17 cellular contexts compared by ENCODE assay signal in the genomic region with DNA sequence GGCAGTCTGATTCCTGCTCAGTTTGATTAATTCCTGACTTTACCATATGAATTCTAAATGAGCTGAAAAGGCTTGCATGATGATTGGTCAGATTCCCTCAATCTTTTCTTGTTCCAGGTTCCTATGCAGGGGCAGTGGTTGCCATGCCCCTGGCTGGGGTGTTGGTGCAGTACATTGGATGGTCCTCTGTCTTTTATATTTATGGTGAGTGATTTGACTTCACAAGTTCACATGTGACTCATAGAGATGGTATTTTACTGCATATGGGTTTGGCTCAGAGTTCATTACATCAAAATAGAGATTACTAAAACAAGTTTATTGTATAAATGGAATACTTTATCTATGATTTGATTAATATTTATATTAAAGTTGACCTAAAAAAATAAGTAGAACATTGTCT. TPM values are rescaled to one million over a fixed set of nuclear protein-coding genes. Genes with fewer than 3 reads are reported as not detected.
DNase-seq lines count a peak whose midpoint lies in the region; ATAC-seq, FAIRE-seq and TF ChIP-seq lines count a peak whose summit lies in the region.
"Had no signal": no experiment of that assay in that cellular context is flagged by ENCODE, and none has a peak within 500 bp of the region (broad histone marks: within the 10 kb centered on the region; RNA-seq: fewer than 3 reads in every experiment).

No MANE protein-coding gene starts in this region.

- no peaks in the 10 kb centered on the region for H3K4me1 Mint-ChIP-seq in T-helper 2 cell treated with Interferon-gamma antibody and Interleukin-4, amounts not matched to agents 5 μg/mL and 100 μg/mL, for 36 hours (ENCODE audit: low read depth)

- H3K27ac ChIP-seq in HepG2 (ENCODE audit: extremely low read length, insufficient read depth, low read length) (no peak overlapping the region), right lobe of liver (no peak overlapping the region)
- H3K27ac ChIP-seq: thyroid gland had no signal

- DNase-seq in HepG2 (ENCODE audit: low spot score) (no peak), right lobe of liver (no peak), astrocyte of the cerebellum (ENCODE audit: low read depth) (peak; percentile 2), glomerular visceral epithelial cell (ENCODE audit: extremely low spot score) (peak; percentile 3), dedifferentiated amniotic fluid mesenchymal stem cell (ENCODE audit: extremely low spot score) (no peak)
- DNase-seq in T-helper 2 cell treated with Interferon-gamma antibody and Interleukin-4, amounts not matched to agents 5 μg/mL and 100 μg/mL, for 36 hours (ENCODE audit: low spot score) = no peak
- DNase-seq: 8988T; activated CD8-positive, alpha-beta memory T cell treated with anti-CD3 and anti-CD28 coated beads for 24 hours; activated gamma-delta T cell treated with Interleukin-2 at 50 U/mL for 16 hours; DMS 273 treated with DMSO at 0.1 percent for 48 hours; NCI-H1105; NCI-H510A treated with DMSO at 0.1 percent for 48 hours; thyroid gland had no signal

- H2AFZ ChIP-seq in HepG2 (ENCODE audit: low read length) = no peak overlapping the region

- peaks cover 28% of the 10 kb centered on the region for H3K4me1 ChIP-seq in HepG2 (ENCODE audit: insufficient read depth, low read length)
- H3K4me1 ChIP-seq in right lobe of liver = no peaks in the 10 kb centered on the region
- H3K4me1 ChIP-seq: thyroid gland had no signal

- H3K36me3 ChIP-seq in HepG2 (replicated peaks in 1 of 2; ENCODE audit: control insufficient read depth in 1 of 2, insufficient read depth in 2 of 2, low read length in 2 of 2) (no peaks in the 10 kb centered on the region), right lobe of liver (no peaks in the 10 kb centered on the region)
- H3K36me3 ChIP-seq: thyroid gland had no signal

- H3K9me3 ChIP-seq in HepG2 (ENCODE audit: low read length) (no peaks in the 10 kb centered on the region), right lobe of liver (no peaks in the 10 kb centered on the region)
- H3K9me3 ChIP-seq: thyroid gland had no signal

- H3K27me3 ChIP-seq in HepG2 (ENCODE audit: control insufficient read depth in 1 of 2, insufficient read depth in 2 of 2, low read length in 2 of 2) (no peaks in the 10 kb centered on the region), right lobe of liver (no peaks in the 10 kb centered on the region)
- H3K27me3 ChIP-seq: thyroid gland had no signal

- no peaks in the 10 kb centered on the region for H3K79me2 ChIP-seq in HepG2 (ENCODE audit: insufficient read depth, low read length)

- H3K4me3 Mint-ChIP-seq in T-helper 2 cell treated with Interferon-gamma antibody and Interleukin-4, amounts not matched to agents 5 μg/mL and 100 μg/mL, for 36 hours = no peak overlapping the region

- POLR2A ChIA-PET in HepG2 (lab: Yijun Ruan, JAX) = no interaction called here

- no peak for TF ChIP-seq POLR2A in HepG2 (IDR thresholded peaks at IDR 0.05; ENCODE audit: insufficient read depth in 1 of 2, low read depth in 2 of 2, low read length in 2 of 2)
- TF ChIP-seq POLR2A in right lobe of liver (IDR thresholded peaks at IDR 0.05) = no peak

- H4K20me1 ChIP-seq in HepG2 (ENCODE audit: insufficient read depth, low read length) = no peaks in the 10 kb centered on the region

- CTCF ChIA-PET in HepG2 (lab: Yijun Ruan, JAX; ENCODE audit: low intra/inter-chr PET ratio, low total read pairs) = no interaction called here

- H3K27me3 Mint-ChIP-seq in T-helper 2 cell treated with Interferon-gamma antibody and Interleukin-4, amounts not matched to agents 5 μg/mL and 100 μg/mL, for 36 hours (ENCODE audit: low read depth) = no peaks in the 10 kb centered on the region

- H3K4me3 ChIP-seq in HepG2 (replicated peaks in 1 of 3; ENCODE audit: insufficient read depth in 1 of 3, low read depth in 2 of 3, low read length in 3 of 3) (no peak overlapping the region), right lobe of liver (no peak overlapping the region), astrocyte of the cerebellum (ENCODE audit: low read depth, low read length) (no peak overlapping the region)
- H3K4me3 ChIP-seq: GM12878, thyroid gland had no signal

- in situ Hi-C loops in HepG2 (cut with HindIII; ENCODE audit: extremely low pct_ligation_motif_present, low pct_unique_long_range_greater_than_20kb) = no loop called here
- in situ Hi-C loops in astrocyte of the cerebellum (cut with HindIII; ENCODE audit: low sequenced_read_pairs) = no loop called here

- intact Hi-C loops in HepG2 (cut with micrococcal nuclease; ENCODE audit: unreplicated experiment) = no loop called here
- intact Hi-C loops in right lobe of liver (cut with DNase I) = no loop called here

- no peak overlapping the region for H3K27ac Mint-ChIP-seq in T-helper 2 cell treated with Interferon-gamma antibody and Interleukin-4, amounts not matched to agents 5 μg/mL and 100 μg/mL, for 36 hours

- TF ChIP-seq EP300 in HepG2 (IDR thresholded peaks at IDR 0.05; ENCODE audit: low read depth in 2 of 2, low read length in 2 of 2) = no peak
- no peak for TF ChIP-seq EP300 in HepG2 (CRISPR knock-in tag; IDR thresholded peaks at IDR 0.05; ENCODE audit: borderline replicate concordance)

- no peak for ATAC-seq in HepG2
- ATAC-seq in right lobe of liver = no peak
- no peak for ATAC-seq in HG03457 (IDR thresholded peaks at IDR 0.05; ENCODE audit: unreplicated experiment)
- no peak for ATAC-seq in HG02870 (IDR thresholded peaks at IDR 0.05; ENCODE audit: unreplicated experiment)
- ATAC-seq: GM12878 had no signal

- H3K4me2 ChIP-seq in HepG2 (ENCODE audit: low read depth, low read length) = no peak overlapping the region

- FAIRE-seq in HepG2 (lab: Jason Lieb, UNC) = no peak
- FAIRE-seq: GM12878 had no signal

- no peaks in the 10 kb centered on the region for H3K9me3 Mint-ChIP-seq in T-helper 2 cell treated with Interferon-gamma antibody and Interleukin-4, amounts not matched to agents 5 μg/mL and 100 μg/mL, for 36 hours

- BruUV-seq in HepG2 (replicated peaks; lab: Mats Ljungman, UMichigan) = no TSS peak

- TF ChIP-seq CTCF in HepG2 (CRISPR knock-in tag; IDR thresholded peaks at IDR 0.05) = no peak
- TF ChIP-seq CTCF in right lobe of liver (IDR thresholded peaks at IDR 0.05) = no peak
- no peak for TF ChIP-seq CTCF in astrocyte of the cerebellum (IDR thresholded peaks at IDR 0.05; ENCODE audit: low read depth, low read length, missing control alignments)

- H3K36me3 Mint-ChIP-seq in T-helper 2 cell treated with Interferon-gamma antibody and Interleukin-4, amounts not matched to agents 5 μg/mL and 100 μg/mL, for 36 hours (ENCODE audit: low read depth) = no peaks in the 10 kb centered on the region

- no peak for TF ChIP-seq RAD21 in HepG2 (CRISPR knock-in tag; IDR thresholded peaks at IDR 0.05)

- no peak overlapping the region for H3K9ac ChIP-seq in HepG2 (ENCODE audit: insufficient read depth, low read depth, low read length)

TF ChIP-seq in HepG2, 621 proteins besides CTCF, POLR2A, EP300 and RAD21:
- TF ChIP-seq, protein P1, sequence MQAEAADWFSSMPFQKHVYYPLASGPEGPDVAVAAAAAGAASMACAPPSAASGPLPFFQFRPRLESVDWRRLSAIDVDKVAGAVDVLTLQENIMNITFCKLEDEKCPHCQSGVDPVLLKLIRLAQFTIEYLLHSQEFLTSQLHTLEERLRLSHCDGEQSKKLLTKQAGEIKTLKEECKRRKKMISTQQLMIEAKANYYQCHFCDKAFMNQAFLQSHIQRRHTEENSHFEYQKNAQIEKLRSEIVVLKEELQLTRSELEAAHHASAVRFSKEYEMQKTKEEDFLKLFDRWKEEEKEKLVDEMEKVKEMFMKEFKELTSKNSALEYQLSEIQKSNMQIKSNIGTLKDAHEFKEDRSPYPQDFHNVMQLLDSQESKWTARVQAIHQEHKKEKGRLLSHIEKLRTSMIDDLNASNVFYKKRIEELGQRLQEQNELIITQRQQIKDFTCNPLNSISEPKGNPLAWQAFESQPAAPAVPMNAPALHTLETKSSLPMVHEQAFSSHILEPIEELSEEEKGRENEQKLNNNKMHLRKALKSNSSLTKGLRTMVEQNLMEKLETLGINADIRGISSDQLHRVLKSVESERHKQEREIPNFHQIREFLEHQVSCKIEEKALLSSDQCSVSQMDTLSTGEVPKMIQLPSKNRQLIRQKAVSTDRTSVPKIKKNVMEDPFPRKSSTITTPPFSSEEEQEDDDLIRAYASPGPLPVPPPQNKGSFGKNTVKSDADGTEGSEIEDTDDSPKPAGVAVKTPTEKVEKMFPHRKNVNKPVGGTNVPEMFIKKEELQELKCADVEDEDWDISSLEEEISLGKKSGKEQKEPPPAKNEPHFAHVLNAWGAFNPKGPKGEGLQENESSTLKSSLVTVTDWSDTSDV (CRISPR knock-in tag; IDR thresholded peaks at IDR 0.05) = no peak
- TF ChIP-seq FOSL2 (CRISPR knock-in tag; IDR thresholded peaks at IDR 0.05) = peak; percentile 21; the same call in 1 of the 2 replicates

RNA-seq across cellular contexts. Expression of a gene that starts 44.8 kb away (rescaled TPM):
- total RNA-seq in HepG2 (2016; rRNA removed; fragmentation: Illumina TruSeq; extraction: Trizol) = 0.10 and 0.15 TPM in 2 replicates
- not detected in 2 replicates for total RNA-seq in HepG2 (2016; cell fraction: cytosol; rRNA removed; fragmentation: Illumina TruSeq; extraction: Trizol; ENCODE audit: low read depth)
- total RNA-seq in HepG2 (2016; cell fraction: insoluble cytoplasmic fraction; rRNA removed; fragmentation: Illumina TruSeq; extraction: Trizol) = 0.12 and 0.50 TPM in 2 replicates
- total RNA-seq in HepG2 (2016; cell fraction: membrane; rRNA removed; fragmentation: Illumina TruSeq; extraction: Trizol) = 0.03 and 0.10 TPM in 2 replicates
- 0.16 and 0.22 TPM in 2 replicates for total RNA-seq in HepG2 (2016; cell fraction: nucleus; rRNA removed; fragmentation: Illumina TruSeq; extraction: Trizol)
- polyA plus RNA-seq in HepG2 (2011; rRNA removed) = 0.07 TPM in 1 of 2 replicates, not detected in the other
- polyA plus RNA-seq in HepG2 (2011; cell fraction: cytosol; rRNA removed) = 0.04 TPM in 1 of 2 replicates, not detected in the other
- not detected in 2 replicates for polyA plus RNA-seq in HepG2 (2011; cell fraction: nucleus; rRNA removed)
- 0.05 and 0.21 TPM in 2 replicates for polyA plus RNA-seq in HepG2 (2012)
- polyA plus RNA-seq in HepG2 (2016; cell fraction: cytosol; fragmentation: Illumina TruSeq; extraction: Trizol; ENCODE audit: low read depth) = not detected in 2 replicates
- polyA plus RNA-seq in HepG2 (2016; cell fraction: insoluble cytoplasmic fraction; fragmentation: Illumina TruSeq; extraction: Trizol; ENCODE audit: low read depth) = 0.13 and 0.17 TPM in 2 replicates
- 0.03 and 0.06 TPM in 2 replicates for polyA plus RNA-seq in HepG2 (2016; cell fraction: membrane; fragmentation: Illumina TruSeq; extraction: Trizol; ENCODE audit: low read depth)
- 0.11 and 0.19 TPM in 2 replicates for polyA plus RNA-seq in HepG2 (2016; cell fraction: nucleus; fragmentation: Illumina TruSeq; extraction: Trizol; ENCODE audit: insufficient read depth, low read depth)
- not detected in 2 replicates for polyA minus RNA-seq in HepG2 (2011; rRNA and poly(A)+ RNA removed; ENCODE audit: low replicate concordance)
- polyA minus RNA-seq in HepG2 (2011; cell fraction: cytosol; rRNA and poly(A)+ RNA removed) = not detected in 2 replicates
- polyA minus RNA-seq in HepG2 (2011; cell fraction: nucleus; rRNA and poly(A)+ RNA removed) = 0.25 TPM in 1 of 2 replicates, not detected in the other
- total RNA-seq in right lobe of liver = under 1 TPM; 0.06 to 0.51 (median 0.23) TPM
- total RNA-seq: chondrocyte, GM12878, thyroid gland had no signal

Comparison
In these comparisons a context has a peak if more than half of its experiments do, and no peak if none do; other contexts are left out.
1. DNase-seq: peak in astrocyte of the cerebellum (single experiment) and glomerular visceral epithelial cell (single experiment); none in HepG2 (single experiment), right lobe of liver (0 of 3), T-helper 2 cell treated with Interferon-gamma antibody and Interleukin-4, amounts not matched to agents 5 μg/mL and 100 μg/mL, for 36 hours (single experiment) and dedifferentiated amniotic fluid mesenchymal stem cell (single experiment).